8 cellular contexts compared by ENCODE assay signal in genomic region chr11:33828604-33829429, GRCh38. TPM values are rescaled to one million over a fixed set of nuclear protein-coding genes. Genes with fewer than 3 reads are reported as not detected.
DNase-seq lines count a peak whose midpoint lies in the region; ATAC-seq and TF ChIP-seq lines count a peak whose summit lies in the region.
"Had no signal": no experiment of that assay in that cellular context is flagged by ENCODE, and none has a peak within 500 bp of the region (broad histone marks: within the 10 kb centered on the region; RNA-seq: fewer than 3 reads in every experiment).

No MANE protein-coding gene starts in this region.

- H3K4me1 ChIP-seq in HAP-1 (no peaks in the 10 kb centered on the region), left lung (peaks cover 7 to 11% of the 10 kb centered on the region in 2 donors), thymus (ENCODE audit: control insufficient read depth, insufficient read depth, low read length) (no peaks in the 10 kb centered on the region)

- intact Hi-C loops in left lung (cut with DNase I) = no loop called here

- DNase-seq in HAP-1 (ENCODE audit: low spot score in 2 of 2) = no peak
- DNase-seq in brain microvascular endothelial cell = no peak
- DNase-seq in left lung = peak in 1 of 2 donors; percentile 76
- no peak for DNase-seq in NCI-H1436 treated with DMSO at 0.1 percent for 48 hours (lab: John Stamatoyannopoulos, UW)

- no peak overlapping the region for H3K27ac ChIP-seq in brain microvascular endothelial cell
- H3K27ac ChIP-seq in left lung = no peak overlapping the region
- no peak overlapping the region for H3K27ac ChIP-seq in thymus (ENCODE audit: low read depth)
- H3K27ac ChIP-seq: neutrophil had no signal

- in situ Hi-C loops in HAP-1 (cut with MboI; ENCODE audit: low sequenced_read_pairs) = loop anchor here (25.0 kb wide), 3 partner anchors 467 to 658 kb away; partner anchors contain the start of gene ABTB2
- in situ Hi-C loops in brain microvascular endothelial cell (cut with HindIII; ENCODE audit: low pct_ligation_motif_present, low sequenced_read_pairs) = no loop called here

- no peaks in the 10 kb centered on the region for H3K9me3 ChIP-seq in HAP-1
- no peaks in the 10 kb centered on the region for H3K9me3 ChIP-seq in left lung
- no peaks in the 10 kb centered on the region for H3K9me3 ChIP-seq in thymus (ENCODE audit: control insufficient read depth)
- H3K9me3 ChIP-seq: neutrophil had no signal

- peak; percentile 69 for ATAC-seq in left lung
- ATAC-seq in GM21717 (IDR thresholded peaks at IDR 0.05; ENCODE audit: unreplicated experiment) = no peak
- no peak for ATAC-seq in GM21390 (IDR thresholded peaks at IDR 0.05; ENCODE audit: unreplicated experiment)

- H3K4me3 ChIP-seq in HAP-1 = 0 out of 2 replicates have a peak overlapping the region, but pooled peaks have one; percentile 4
- H3K4me3 ChIP-seq in brain microvascular endothelial cell (ENCODE audit: low read depth, low read length) = peak overlapping the region; percentile 56
- peak overlapping the region; percentile 13 to 21 for H3K4me3 ChIP-seq in left lung
- H3K4me3 ChIP-seq in thymus (ENCODE audit: low read length) = peak overlapping the region; percentile 13

- TF ChIP-seq CTCF in brain microvascular endothelial cell (IDR thresholded peaks at IDR 0.05; ENCODE audit: low read depth, low read length, missing control alignments) (no peak), left lung (IDR thresholded peaks at IDR 0.05) (no peak)

- WGBS in thymus = 11% methylated on average over 56 of the region's 56 CpGs

- H3K36me3 ChIP-seq in HAP-1 (replicated peaks) = no peaks in the 10 kb centered on the region
- H3K36me3 ChIP-seq in brain microvascular endothelial cell (replicated peaks) = no peaks in the 10 kb centered on the region
- no peaks in the 10 kb centered on the region for H3K36me3 ChIP-seq in left lung
- no peaks in the 10 kb centered on the region for H3K36me3 ChIP-seq in thymus (ENCODE audit: control insufficient read depth, insufficient read depth)
- H3K36me3 ChIP-seq: neutrophil had no signal

- H3K27me3 ChIP-seq in HAP-1 (ENCODE audit: low read depth) (peaks cover 32% of the 10 kb centered on the region), brain microvascular endothelial cell (replicated peaks) (peaks cover 3% of the 10 kb centered on the region), left lung (peaks cover 15 to 64% of the 10 kb centered on the region in 2 donors), thymus (ENCODE audit: control insufficient read depth, insufficient read depth) (peaks cover 26% of the 10 kb centered on the region)

RNA-seq across cellular contexts. Expression of gene FBXO3, which starts 54.5 kb away (rescaled TPM):
- total RNA-seq in left lung = 10 to 100 TPM; 25.9 to 30.5 TPM
- polyA plus RNA-seq in thymus = 32.9 TPM

Comparison
In these comparisons a context has a peak if more than half of its experiments do, and no peak if none do; other contexts are left out.
1. H3K4me3 ChIP-seq: peak in every context shown above with its lines; median percentile 56 in brain microvascular endothelial cell; 17 in left lung; 13 in thymus; 4 in HAP-1.